23 cellular contexts compared by ENCODE assay signal in the genomic region with DNA sequence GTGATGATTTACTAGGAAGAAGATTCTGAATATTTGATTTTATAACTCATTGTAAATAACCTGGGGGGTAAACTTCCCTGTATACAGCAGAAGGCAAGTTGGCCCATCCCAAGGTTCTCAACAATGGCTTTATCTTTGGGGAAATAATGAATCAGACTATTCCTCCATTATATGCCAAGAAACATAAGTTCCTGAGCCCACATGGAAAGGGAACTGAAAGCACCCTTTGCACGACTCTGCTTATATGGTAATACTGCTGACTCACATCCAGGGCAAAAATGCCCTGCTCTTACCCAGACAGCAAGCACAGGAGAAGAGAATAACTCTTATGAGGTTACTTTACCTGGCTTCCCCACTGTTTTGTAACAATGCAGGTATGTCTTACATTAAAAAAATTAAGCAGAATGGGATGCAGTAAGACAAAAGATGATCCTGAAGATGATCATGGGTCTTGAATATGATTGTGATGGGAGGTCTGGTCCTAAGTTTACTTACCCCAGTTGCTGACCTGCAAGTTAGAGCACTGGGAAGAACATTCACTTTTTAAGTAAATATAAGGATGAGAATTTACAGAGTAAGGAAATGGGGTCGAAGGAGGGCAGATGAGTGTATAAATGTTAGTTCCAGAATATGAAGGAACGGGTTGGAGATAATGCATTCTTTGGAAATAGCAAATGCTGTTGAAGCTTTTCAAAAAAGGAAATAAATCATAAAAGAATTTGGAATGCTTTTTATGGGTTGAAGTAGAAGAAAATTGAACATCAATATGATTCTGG.
DNase-seq lines count a peak whose midpoint lies in the region; TF ChIP-seq lines count a peak whose summit lies in the region.
"Had no signal": no experiment of that assay in that cellular context is flagged by ENCODE, and none has a peak within 500 bp of the region (broad histone marks: within the 10 kb centered on the region; RNA-seq: fewer than 3 reads in every experiment).

No MANE protein-coding gene starts in this region.

- H3K4me1 ChIP-seq in endodermal cell (ENCODE audit: control insufficient read depth, insufficient read depth, low read length) (no peaks in the 10 kb centered on the region), esophagus squamous epithelium (peaks cover 0 to 6% (median 0%) of the 10 kb centered on the region in 3 donors)

- H3K4me3 ChIP-seq in epithelial cell of esophagus (ENCODE audit: low read length) (no peak overlapping the region), skeletal muscle cell (ENCODE audit: low read depth, low read length) (no peak overlapping the region), endodermal cell (ENCODE audit: low read length) (no peak overlapping the region), esophagus squamous epithelium (no peak overlapping the region)
- H3K4me3 ChIP-seq: heart left ventricle, psoas muscle, SJCRH30, suprapubic skin had no signal

- WGBS in endodermal cell (ENCODE audit: insufficient coverage in 1 of 2, insufficient read length in 1 of 2), 2 experiments, result 85 to 100% methylated on average over 3 of the region's 3 CpGs
- 41 to 47% methylated on average over 3 of the region's 3 CpGs for WGBS in esophagus squamous epithelium, 2 donors

- H3K27ac Mint-ChIP-seq in endodermal cell, result no peak overlapping the region
- H3K27ac Mint-ChIP-seq: activated CD4-positive, alpha-beta T cell treated with anti-CD3 and anti-CD28 coated beads, Interleukin-2, amount 10 ng/mL, durations not matched to agents 7 days and 5 days; activated naive CD4-positive, alpha-beta T cell treated with anti-CD3 and anti-CD28 coated beads, Interleukin-2, amount 50 U/mL, for 24 hours; naive thymus-derived CD4-positive, alpha-beta T cell had no signal

- H3K9me3 ChIP-seq in endodermal cell (ENCODE audit: control insufficient read depth, low read length) (no peaks in the 10 kb centered on the region), esophagus squamous epithelium (no peaks in the 10 kb centered on the region)
- H3K9me3 ChIP-seq: psoas muscle, suprapubic skin had no signal

- peaks cover 6% of the 10 kb centered on the region for H3K4me1 Mint-ChIP-seq in endodermal cell
- H3K4me1 Mint-ChIP-seq: activated CD4-positive, alpha-beta T cell treated with anti-CD3 and anti-CD28 coated beads, Interleukin-2, amount 10 ng/mL, durations not matched to agents 7 days and 5 days; activated naive CD4-positive, alpha-beta T cell treated with anti-CD3 and anti-CD28 coated beads, Interleukin-2, amount 50 U/mL, for 24 hours; central memory CD8-positive, alpha-beta T cell; naive thymus-derived CD4-positive, alpha-beta T cell had no signal

- peaks cover 5% of the 10 kb centered on the region for H3K9me3 Mint-ChIP-seq in endodermal cell

- no peak overlapping the region for H3K27ac ChIP-seq in endodermal cell (ENCODE audit: low read depth, low read length)
- no peak overlapping the region for H3K27ac ChIP-seq in esophagus squamous epithelium
- H3K27ac ChIP-seq: psoas muscle, SJCRH30, suprapubic skin had no signal

- no peaks in the 10 kb centered on the region for H3K27me3 Mint-ChIP-seq in endodermal cell (ENCODE audit: insufficient read depth)
- H3K27me3 Mint-ChIP-seq: activated CD4-positive, alpha-beta T cell treated with anti-CD3 and anti-CD28 coated beads, Interleukin-2, amount 10 ng/mL, durations not matched to agents 7 days and 5 days; activated naive CD4-positive, alpha-beta T cell treated with anti-CD3 and anti-CD28 coated beads, Interleukin-2, amount 50 U/mL, for 24 hours; central memory CD8-positive, alpha-beta T cell; naive thymus-derived CD4-positive, alpha-beta T cell had no signal

- no peak for TF ChIP-seq POLR2A in esophagus squamous epithelium (IDR thresholded peaks at IDR 0.05)

- H3K27me3 ChIP-seq in endodermal cell (ENCODE audit: control insufficient read depth, insufficient read depth, low read length, poor library complexity, severe bottlenecking) (no peaks in the 10 kb centered on the region), esophagus squamous epithelium (no peaks in the 10 kb centered on the region)
- H3K27me3 ChIP-seq: heart left ventricle, SJCRH30, suprapubic skin had no signal

- H3K9ac ChIP-seq in endodermal cell (ENCODE audit: extremely low read depth, low read length, poor library complexity, severe bottlenecking), result no peak overlapping the region

- peak; percentile 0 for DNase-seq in DMS53 (lab: John Stamatoyannopoulos, UW)
- no peak for DNase-seq in DMS53 treated with DMSO at 0.1 percent for 48 hours (lab: John Stamatoyannopoulos, UW; ENCODE audit: unreplicated experiment)
- DNase-seq in RPMI7951 (ENCODE audit: low read depth), result peak; percentile 49
- DNase-seq in epithelial cell of esophagus (ENCODE audit: low read depth), result peak; percentile 76
- peak; percentile 76 for DNase-seq in skeletal muscle cell (ENCODE audit: low read depth)
- DNase-seq in endodermal cell, result no peak
- no peak for DNase-seq in esophagus squamous epithelium (lab: John Stamatoyannopoulos, UW)
- DNase-seq in NCI-H1105 treated with DMSO at 0.1 percent for 48 hours (lab: John Stamatoyannopoulos, UW), result no peak
- DNase-seq: 8988T; activated CD4-positive, alpha-beta T cell treated with anti-CD3 and anti-CD28 coated beads, Interleukin-2, amount 10 ng/mL, durations not matched to agents 7 days and 5 days; activated T-cell treated with anti-CD3 and anti-CD28 coated beads, Interleukin-2, amount 50 U/mL, for 1 hour; C1 segment of cervical spinal cord; DMS79; heart left ventricle; Karpas-422; naive thymus-derived CD4-positive, alpha-beta T cell; NCI-H2029; psoas muscle; SJCRH30; T1000 had no signal

- TF ChIP-seq CTCF in epithelial cell of esophagus (IDR thresholded peaks at IDR 0.05; ENCODE audit: insufficient read depth, low read depth, low read length, missing control alignments) (no peak), endodermal cell (conservative IDR thresholded peaks at IDR 0.05) (no peak), esophagus squamous epithelium (IDR thresholded peaks at IDR 0.05) (no peak)

- intact Hi-C loops in esophagus squamous epithelium (cut with DNase I), result no loop called here

- no peak overlapping the region for H3K4me3 Mint-ChIP-seq in endodermal cell
- H3K4me3 Mint-ChIP-seq: activated CD4-positive, alpha-beta T cell treated with anti-CD3 and anti-CD28 coated beads, Interleukin-2, amount 10 ng/mL, durations not matched to agents 7 days and 5 days; activated naive CD4-positive, alpha-beta T cell treated with anti-CD3 and anti-CD28 coated beads, Interleukin-2, amount 50 U/mL, for 24 hours; central memory CD8-positive, alpha-beta T cell; naive thymus-derived CD4-positive, alpha-beta T cell had no signal

- H3K36me3 ChIP-seq in endodermal cell (ENCODE audit: control insufficient read depth, insufficient read depth, low read length) (no peaks in the 10 kb centered on the region), esophagus squamous epithelium (no peaks in the 10 kb centered on the region)
- H3K36me3 ChIP-seq: heart left ventricle, SJCRH30, suprapubic skin had no signal

- no peaks in the 10 kb centered on the region for H3K36me3 Mint-ChIP-seq in endodermal cell (ENCODE audit: low read depth)
- H3K36me3 Mint-ChIP-seq: activated naive CD4-positive, alpha-beta T cell treated with anti-CD3 and anti-CD28 coated beads, Interleukin-2, amount 50 U/mL, for 24 hours had no signal

Comparison
In these comparisons a context has a peak if more than half of its experiments do, and no peak if none do; other contexts are left out.
1. DNase-seq: peak in DMS53 (single experiment), RPMI7951 (single experiment), epithelial cell of esophagus (single experiment) and skeletal muscle cell (single experiment); none in DMS53 treated with DMSO at 0.1 percent for 48 hours (single experiment), endodermal cell (single experiment), esophagus squamous epithelium (single experiment) and NCI-H1105 treated with DMSO at 0.1 percent for 48 hours (single experiment).